ENCODE assay signal across 8 cellular contexts in genomic region chrX:53421772-53422090, GRCh38. TPM values are rescaled to one million over a fixed set of nuclear protein-coding genes. Genes with fewer than 3 reads are reported as not detected.
DNase-seq lines count a peak whose midpoint lies in the region; ATAC-seq and TF ChIP-seq lines count a peak whose summit lies in the region.

No MANE protein-coding gene starts in this region.

- CTCF ChIA-PET in MCF 10A (lab: Yijun Ruan, JAX) = interaction anchor here (1.2 to 1.9 kb wide), 2 partner anchors 12 to 15 kb away, joined by 4 to 6 read pairs; no protein-coding TSS in a partner anchor

- H3K9me3 Mint-ChIP-seq in MCF 10A (ENCODE audit: unreplicated experiment) = no peaks in the 10 kb centered on the region

- no peaks in the 10 kb centered on the region for H3K27me3 Mint-ChIP-seq in MCF 10A (ENCODE audit: insufficient read depth, unreplicated experiment)

- 0 to 3% methylated on average over 6 of the region's 15 CpGs for WGBS in mesodermal cell (ENCODE audit: insufficient coverage in 2 of 2), 2 experiments

- H3K9ac ChIP-seq in DND-41 (ENCODE audit: low read depth, low read length) (peak overlapping the region; percentile 92), MM.1S (ENCODE audit: low read length) (peak overlapping the region; percentile 99)

- no peaks in the 10 kb centered on the region for H3K27me3 ChIP-seq in DND-41 (ENCODE audit: insufficient read depth, low read length, poor library complexity)
- H3K27me3 ChIP-seq in MM.1S (replicated peaks; ENCODE audit: insufficient read depth, low read length) = no peaks in the 10 kb centered on the region

- H4K20me1 ChIP-seq in DND-41 (ENCODE audit: insufficient read depth, low read length) = peaks cover 43% of the 10 kb centered on the region
- H4K20me1 ChIP-seq in MM.1S (ENCODE audit: insufficient read depth, low read length) = no peaks in the 10 kb centered on the region; the same call in 1 of the 2 replicates

- peaks cover 55% of the 10 kb centered on the region for H3K79me2 ChIP-seq in DND-41 (ENCODE audit: insufficient read depth, low read length)
- peaks cover 55% of the 10 kb centered on the region for H3K79me2 ChIP-seq in MM.1S (ENCODE audit: low read length)

- ATAC-seq in DND-41 (ENCODE audit: insufficient read depth, low read depth) (peak; percentile 17), GM21515 (IDR thresholded peaks at IDR 0.05; ENCODE audit: unreplicated experiment) (peak; percentile 9)

- H3F3A ChIP-seq in MM.1S (ENCODE audit: insufficient read depth, low read length) = no peaks in the 10 kb centered on the region

- H3K4me1 Mint-ChIP-seq in MCF 10A (ENCODE audit: insufficient read depth, unreplicated experiment) = peaks cover 18% of the 10 kb centered on the region

- no TSS peak for BruUV-seq in MCF 10A (replicated peaks; lab: Mats Ljungman, UMichigan)

- TF ChIP-seq CTCF in DND-41 (IDR thresholded peaks at IDR 0.05; ENCODE audit: borderline replicate concordance, extremely low read depth, low read length, poor library complexity, severe bottlenecking) (no peak), MM.1S (IDR thresholded peaks at IDR 0.05; ENCODE audit: low read length) (no peak), MCF 10A (IDR thresholded peaks at IDR 0.05; ENCODE audit: unreplicated experiment) (no peak)

- H3K9me2 ChIP-seq in MM.1S (replicated peaks; ENCODE audit: insufficient read depth, low read length) = no peaks in the 10 kb centered on the region

- peaks cover 8% of the 10 kb centered on the region for H3K36me3 Mint-ChIP-seq in MCF 10A (ENCODE audit: insufficient read depth, unreplicated experiment)

- H2AFZ ChIP-seq in DND-41 (ENCODE audit: low read depth, low read length) (peak overlapping the region; percentile 77; the same call in 1 of the 2 replicates), MM.1S (ENCODE audit: low read length) (peak overlapping the region; percentile 24; the same call in 1 of the 2 replicates)

- H3K9me3 ChIP-seq in DND-41 (ENCODE audit: insufficient read depth, low read length, severe bottlenecking) (no peaks in the 10 kb centered on the region), MM.1S (replicated peaks; ENCODE audit: insufficient read depth, low read length) (no peaks in the 10 kb centered on the region), mesodermal cell (ENCODE audit: control insufficient read depth, low read length) (no peaks in the 10 kb centered on the region)

- peak overlapping the region; percentile 94 for H3K27ac Mint-ChIP-seq in MCF 10A (ENCODE audit: low read depth, unreplicated experiment)

- DNase-seq in DND-41 = no peak
- DNase-seq in MM.1S = no peak
- DNase-seq in MCF 10A (ENCODE audit: unreplicated experiment) = no peak
- DNase-seq in H4 (ENCODE audit: low spot score) = no peak
- no peak for DNase-seq in AG20443 (ENCODE audit: low spot score)
- DNase-seq in NOMO-1 treated with DMSO at 0.1 percent for 48 hours (lab: John Stamatoyannopoulos, UW; ENCODE audit: unreplicated experiment) = no peak

- peak overlapping the region; percentile 76 for H3K4me3 Mint-ChIP-seq in MCF 10A (ENCODE audit: unreplicated experiment)

- H3K36me3 ChIP-seq in DND-41 (ENCODE audit: insufficient read depth, low read length) = peaks cover 18% of the 10 kb centered on the region
- H3K36me3 ChIP-seq in MM.1S (replicated peaks; ENCODE audit: insufficient read depth, low read length) = no peaks in the 10 kb centered on the region
- peaks cover 17% of the 10 kb centered on the region for H3K36me3 ChIP-seq in mesodermal cell (ENCODE audit: control insufficient read depth, insufficient read depth, low read length)

- peak overlapping the region; percentile 94 for H3K4me2 ChIP-seq in DND-41 (ENCODE audit: insufficient read depth, low read length)
- H3K4me2 ChIP-seq in MM.1S (ENCODE audit: low read depth, low read length) = peak overlapping the region; percentile 85

- POLR2A ChIA-PET in MCF 10A (lab: Yijun Ruan, JAX) = interaction anchor here (0.7 to 2.1 kb wide), 11 partner anchors 10 to 197 kb away, joined by 3 to 15 read pairs (median 3); partner anchors contain the start of gene HSD17B10

- H3K4me1 ChIP-seq in DND-41 (ENCODE audit: insufficient read depth, low read length) = peaks cover 32% of the 10 kb centered on the region
- H3K4me1 ChIP-seq in MM.1S (ENCODE audit: low read length) = no peaks in the 10 kb centered on the region
- H3K4me1 ChIP-seq in mesodermal cell (ENCODE audit: control insufficient read depth, insufficient read depth, low read length, poor library complexity, severe bottlenecking) = no peaks in the 10 kb centered on the region

- intact Hi-C loops in MCF 10A (cut with micrococcal nuclease) = no loop called here

- peak overlapping the region; percentile 96 for H3K27ac ChIP-seq in DND-41 (ENCODE audit: low read length)
- peak overlapping the region; percentile 91; the same call in 1 of the 2 replicates for H3K27ac ChIP-seq in MM.1S (ENCODE audit: low read length)
- peak overlapping the region; percentile 91 for H3K27ac ChIP-seq in mesodermal cell (ENCODE audit: low read depth, low read length, severe bottlenecking)

- peak overlapping the region; percentile 59 to 68 for H3K4me3 ChIP-seq in DND-41 (ENCODE audit: low read depth in 1 of 2, low read length in 2 of 2)
- H3K4me3 ChIP-seq in MM.1S (ENCODE audit: low read length) = peak overlapping the region; percentile 83
- H3K4me3 ChIP-seq in mesodermal cell (ENCODE audit: extremely low read depth, insufficient read depth, low read length, poor library complexity, severe bottlenecking) = peak overlapping the region; percentile 58

RNA-seq across cellular contexts. Expression of gene SMC1A, which starts 0.7 kb away (rescaled TPM):
- 89.6 and 94.7 TPM in 2 replicates for total RNA-seq in MCF 10A (2022)
- polyA plus RNA-seq in mesodermal cell (2013, experiment 1 of 2) = 63.2 TPM
- polyA plus RNA-seq in mesodermal cell (2013, experiment 2 of 2) = 65.3 TPM
- total RNA-seq in H4 (2014; rRNA removed; shearing (Covaris generic)) = 17.7 and 31.8 TPM in 2 replicates

RNA-seq across cellular contexts. Expression of gene RIBC1, which starts 0.9 kb away (rescaled TPM):
- total RNA-seq in MCF 10A (2022) = 0.82 and 1.0 TPM in 2 replicates
- 1.4 TPM for polyA plus RNA-seq in mesodermal cell (2013, experiment 1 of 2)
- 1.6 TPM for polyA plus RNA-seq in mesodermal cell (2013, experiment 2 of 2)
- 0.70 and 1.2 TPM in 2 replicates for total RNA-seq in H4 (2014; rRNA removed; shearing (Covaris generic))

RNA-seq across cellular contexts. Expression of gene HSD17B10, which starts 12.4 kb away (rescaled TPM):
- 113 and 115 TPM in 2 replicates for total RNA-seq in MCF 10A (2022)
- polyA plus RNA-seq in mesodermal cell (2013, experiment 1 of 2) = 83.5 TPM
- polyA plus RNA-seq in mesodermal cell (2013, experiment 2 of 2) = 70.4 TPM
- 152 TPM in 2 replicates for total RNA-seq in H4 (2014; rRNA removed; shearing (Covaris generic))
